Comparison of ENCODE assay signal across 10 cellular contexts in genomic region chr11:67484847-67485311, GRCh38.
DNase-seq lines count a peak whose midpoint lies in the region; ATAC-seq and TF ChIP-seq lines count a peak whose summit lies in the region.
"Had no signal": no experiment of that assay in that cellular context is flagged by ENCODE, and none has a peak within 500 bp of the region (broad histone marks: within the 10 kb centered on the region; RNA-seq: fewer than 3 reads in every experiment).

No MANE protein-coding gene starts in this region.

- ATAC-seq in DND-41 (ENCODE audit: insufficient read depth, low read depth) (no peak), GM21381 (IDR thresholded peaks at IDR 0.05; ENCODE audit: unreplicated experiment) (no peak), HG02970 (IDR thresholded peaks at IDR 0.05; ENCODE audit: low FRiP score, unreplicated experiment) (no peak)
- ATAC-seq: psoas muscle had no signal

- peaks cover 69% of the 10 kb centered on the region for H3K4me1 Mint-ChIP-seq in activated naive CD4-positive, alpha-beta T cell treated with anti-CD3 and anti-CD28 coated beads, Interleukin-2, amount 10 ng/mL, durations not matched to agents 7 days and 5 days

- TF ChIP-seq CTCF in DND-41 (IDR thresholded peaks at IDR 0.05; ENCODE audit: borderline replicate concordance, extremely low read depth, low read length, poor library complexity, severe bottlenecking) (no peak), neutrophil (IDR thresholded peaks at IDR 0.05) (no peak)

- peak overlapping the region; percentile 95 for H3K9ac ChIP-seq in DND-41 (ENCODE audit: low read depth, low read length)

- CTCF ChIA-PET in activated naive CD4-positive, alpha-beta T cell treated with anti-CD3 and anti-CD28 coated beads, Interleukin-2, amount 10 ng/mL, durations not matched to agents 7 days and 5 days (lab: Charles Lee), result interaction anchor here (0.7 to 1.9 kb wide), 5 partner anchors 16 to 139 kb away, joined by 3 to 6 read pairs (median 5); partner anchors contain the start of genes PTPRCAP and TBC1D10C

- H3K27me3 ChIP-seq in DND-41 (ENCODE audit: insufficient read depth, low read length, poor library complexity), result no peaks in the 10 kb centered on the region
- H3K27me3 ChIP-seq in neutrophil, result no peaks in the 10 kb centered on the region

- H3K4me2 ChIP-seq in DND-41 (ENCODE audit: insufficient read depth, low read length), result peak overlapping the region; percentile 76

- H3K27ac Mint-ChIP-seq in activated naive CD4-positive, alpha-beta T cell treated with anti-CD3 and anti-CD28 coated beads, Interleukin-2, amount 10 ng/mL, durations not matched to agents 7 days and 5 days, result peak overlapping the region; percentile 99

- H3K27ac ChIP-seq in DND-41 (ENCODE audit: low read length) (peak overlapping the region; percentile 99), neutrophil (peak overlapping the region; percentile 96)
- H3K27ac ChIP-seq: psoas muscle had no signal

- peaks cover 42% of the 10 kb centered on the region for H3K36me3 Mint-ChIP-seq in activated naive CD4-positive, alpha-beta T cell treated with anti-CD3 and anti-CD28 coated beads, Interleukin-2, amount 10 ng/mL, durations not matched to agents 7 days and 5 days

- H3K4me3 ChIP-seq in DND-41 (ENCODE audit: low read depth in 1 of 2, low read length in 2 of 2), result peak overlapping the region; percentile 28 to 68; a peak in 3 of 4 replicates
- H3K4me3 ChIP-seq in neutrophil (ENCODE audit: low read depth in 1 of 2, low read length in 1 of 2), result peak overlapping the region; percentile 18

- peak overlapping the region; percentile 95 for H3K4me3 Mint-ChIP-seq in activated naive CD4-positive, alpha-beta T cell treated with anti-CD3 and anti-CD28 coated beads, Interleukin-2, amount 10 ng/mL, durations not matched to agents 7 days and 5 days

- H3K36me3 ChIP-seq in DND-41 (ENCODE audit: insufficient read depth, low read length), result peaks cover 48% of the 10 kb centered on the region
- peaks cover 23% of the 10 kb centered on the region for H3K36me3 ChIP-seq in neutrophil

- H2AFZ ChIP-seq in DND-41 (ENCODE audit: low read depth, low read length), result 0 out of 2 replicates have a peak overlapping the region, but pooled peaks have one; percentile 5

- no peaks in the 10 kb centered on the region for H3K9me3 Mint-ChIP-seq in activated naive CD4-positive, alpha-beta T cell treated with anti-CD3 and anti-CD28 coated beads, Interleukin-2, amount 10 ng/mL, durations not matched to agents 7 days and 5 days

- H3K4me1 ChIP-seq in DND-41 (ENCODE audit: insufficient read depth, low read length) (peaks cover 44% of the 10 kb centered on the region), neutrophil (ENCODE audit: control insufficient read depth in 1 of 2, insufficient read depth in 1 of 2, low read depth in 1 of 2, low read length in 1 of 2) (peaks cover 40 to 44% of the 10 kb centered on the region in 2 experiments)

- H3K9me3 ChIP-seq in DND-41 (ENCODE audit: insufficient read depth, low read length, severe bottlenecking) (no peaks in the 10 kb centered on the region), neutrophil (no peaks in the 10 kb centered on the region)
- H3K9me3 ChIP-seq: psoas muscle had no signal

- peaks cover 9% of the 10 kb centered on the region for H3K27me3 Mint-ChIP-seq in activated naive CD4-positive, alpha-beta T cell treated with anti-CD3 and anti-CD28 coated beads, Interleukin-2, amount 10 ng/mL, durations not matched to agents 7 days and 5 days

- peaks cover 24% of the 10 kb centered on the region for H4K20me1 ChIP-seq in DND-41 (ENCODE audit: insufficient read depth, low read length)

- H3K79me2 ChIP-seq in DND-41 (ENCODE audit: insufficient read depth, low read length), result peaks cover 46% of the 10 kb centered on the region

- DNase-seq in DND-41 (peak; percentile 68), RPMI8226 (peak; percentile 43), epidermal melanocyte (ENCODE audit: insufficient read length, low spot score) (no peak), HuH-7 (ENCODE audit: low spot score) (no peak)
- DNase-seq in activated naive CD4-positive, alpha-beta T cell treated with anti-CD3 and anti-CD28 coated beads, Interleukin-2, amount 10 ng/mL, durations not matched to agents 7 days and 5 days, result peak; percentile 74
- DNase-seq: NCI-H446 treated with DMSO at 0.1 percent for 48 hours, psoas muscle had no signal

Comparison
In these comparisons a context has a peak if more than half of its experiments do, and no peak if none do; other contexts are left out.
1. DNase-seq: peak in DND-41 (single experiment), RPMI8226 (single experiment) and activated naive CD4-positive, alpha-beta T cell treated with anti-CD3 and anti-CD28 coated beads, Interleukin-2, amount 10 ng/mL, durations not matched to agents 7 days and 5 days (single experiment); none in epidermal melanocyte (single experiment) and HuH-7 (single experiment).